Comparison of ENCODE assay signal across 1 cellular context in the genomic region with DNA sequence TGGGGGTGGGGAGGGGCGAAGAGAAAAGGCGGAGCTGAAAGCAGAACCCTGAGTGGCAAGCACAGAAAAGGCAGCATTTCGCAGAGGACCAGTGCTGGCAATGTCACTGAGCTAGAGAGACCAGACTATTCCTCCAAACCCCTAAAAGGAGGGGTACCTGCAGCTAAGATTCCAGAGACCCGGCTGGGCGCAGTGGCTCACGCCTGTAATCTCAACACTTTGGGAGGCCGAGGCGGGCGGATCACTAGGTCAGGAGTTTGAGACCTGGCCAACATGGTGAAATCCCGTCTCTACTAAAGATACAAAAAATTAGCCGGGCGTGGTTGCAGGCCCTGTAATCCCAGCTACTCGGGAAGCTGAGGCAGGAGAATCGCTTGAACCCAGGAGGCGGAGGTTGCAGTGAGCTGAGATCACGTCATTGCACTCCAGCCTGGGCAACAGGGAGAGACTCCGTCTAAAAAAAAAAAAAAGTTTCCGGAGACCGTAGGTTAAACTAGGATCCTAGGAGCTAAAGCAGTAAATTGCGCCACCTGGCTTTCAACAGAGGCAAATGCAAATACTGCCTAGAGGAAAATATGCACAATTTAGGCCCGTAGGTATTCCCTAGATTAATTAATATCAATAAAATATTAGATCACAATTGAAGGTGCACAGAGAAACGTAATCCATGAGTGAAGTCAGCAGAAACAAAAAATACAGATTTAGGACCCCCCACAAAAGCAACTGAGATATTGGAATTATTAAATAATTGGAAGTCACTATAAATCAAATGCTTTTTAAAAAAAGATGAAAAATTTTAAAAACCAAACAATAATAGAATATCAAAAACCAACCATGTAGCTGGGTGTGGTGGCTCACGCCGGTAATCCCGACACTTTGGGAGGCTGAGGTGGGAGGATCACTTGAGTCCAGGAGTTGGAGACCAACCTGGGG.
TF ChIP-seq lines count a peak whose summit lies in the region.

No MANE protein-coding gene starts in this region.

TF ChIP-seq in HepG2, 621 proteins besides CTCF, POLR2A, EP300 and RAD21 (continued from another document and continues in another):
- TF ChIP-seq EZH2 (conservative IDR thresholded peaks at IDR 0.05; ENCODE audit: low read depth, low read length), result no peak
- TF ChIP-seq ASH2L (IDR thresholded peaks at IDR 0.05; ENCODE audit: insufficient read length, low read depth, low read length), result peak; percentile 29
- TF ChIP-seq ZNF501 (CRISPR knock-in tag; IDR thresholded peaks at IDR 0.05), result peak; percentile 85
- TF ChIP-seq, protein P1, sequence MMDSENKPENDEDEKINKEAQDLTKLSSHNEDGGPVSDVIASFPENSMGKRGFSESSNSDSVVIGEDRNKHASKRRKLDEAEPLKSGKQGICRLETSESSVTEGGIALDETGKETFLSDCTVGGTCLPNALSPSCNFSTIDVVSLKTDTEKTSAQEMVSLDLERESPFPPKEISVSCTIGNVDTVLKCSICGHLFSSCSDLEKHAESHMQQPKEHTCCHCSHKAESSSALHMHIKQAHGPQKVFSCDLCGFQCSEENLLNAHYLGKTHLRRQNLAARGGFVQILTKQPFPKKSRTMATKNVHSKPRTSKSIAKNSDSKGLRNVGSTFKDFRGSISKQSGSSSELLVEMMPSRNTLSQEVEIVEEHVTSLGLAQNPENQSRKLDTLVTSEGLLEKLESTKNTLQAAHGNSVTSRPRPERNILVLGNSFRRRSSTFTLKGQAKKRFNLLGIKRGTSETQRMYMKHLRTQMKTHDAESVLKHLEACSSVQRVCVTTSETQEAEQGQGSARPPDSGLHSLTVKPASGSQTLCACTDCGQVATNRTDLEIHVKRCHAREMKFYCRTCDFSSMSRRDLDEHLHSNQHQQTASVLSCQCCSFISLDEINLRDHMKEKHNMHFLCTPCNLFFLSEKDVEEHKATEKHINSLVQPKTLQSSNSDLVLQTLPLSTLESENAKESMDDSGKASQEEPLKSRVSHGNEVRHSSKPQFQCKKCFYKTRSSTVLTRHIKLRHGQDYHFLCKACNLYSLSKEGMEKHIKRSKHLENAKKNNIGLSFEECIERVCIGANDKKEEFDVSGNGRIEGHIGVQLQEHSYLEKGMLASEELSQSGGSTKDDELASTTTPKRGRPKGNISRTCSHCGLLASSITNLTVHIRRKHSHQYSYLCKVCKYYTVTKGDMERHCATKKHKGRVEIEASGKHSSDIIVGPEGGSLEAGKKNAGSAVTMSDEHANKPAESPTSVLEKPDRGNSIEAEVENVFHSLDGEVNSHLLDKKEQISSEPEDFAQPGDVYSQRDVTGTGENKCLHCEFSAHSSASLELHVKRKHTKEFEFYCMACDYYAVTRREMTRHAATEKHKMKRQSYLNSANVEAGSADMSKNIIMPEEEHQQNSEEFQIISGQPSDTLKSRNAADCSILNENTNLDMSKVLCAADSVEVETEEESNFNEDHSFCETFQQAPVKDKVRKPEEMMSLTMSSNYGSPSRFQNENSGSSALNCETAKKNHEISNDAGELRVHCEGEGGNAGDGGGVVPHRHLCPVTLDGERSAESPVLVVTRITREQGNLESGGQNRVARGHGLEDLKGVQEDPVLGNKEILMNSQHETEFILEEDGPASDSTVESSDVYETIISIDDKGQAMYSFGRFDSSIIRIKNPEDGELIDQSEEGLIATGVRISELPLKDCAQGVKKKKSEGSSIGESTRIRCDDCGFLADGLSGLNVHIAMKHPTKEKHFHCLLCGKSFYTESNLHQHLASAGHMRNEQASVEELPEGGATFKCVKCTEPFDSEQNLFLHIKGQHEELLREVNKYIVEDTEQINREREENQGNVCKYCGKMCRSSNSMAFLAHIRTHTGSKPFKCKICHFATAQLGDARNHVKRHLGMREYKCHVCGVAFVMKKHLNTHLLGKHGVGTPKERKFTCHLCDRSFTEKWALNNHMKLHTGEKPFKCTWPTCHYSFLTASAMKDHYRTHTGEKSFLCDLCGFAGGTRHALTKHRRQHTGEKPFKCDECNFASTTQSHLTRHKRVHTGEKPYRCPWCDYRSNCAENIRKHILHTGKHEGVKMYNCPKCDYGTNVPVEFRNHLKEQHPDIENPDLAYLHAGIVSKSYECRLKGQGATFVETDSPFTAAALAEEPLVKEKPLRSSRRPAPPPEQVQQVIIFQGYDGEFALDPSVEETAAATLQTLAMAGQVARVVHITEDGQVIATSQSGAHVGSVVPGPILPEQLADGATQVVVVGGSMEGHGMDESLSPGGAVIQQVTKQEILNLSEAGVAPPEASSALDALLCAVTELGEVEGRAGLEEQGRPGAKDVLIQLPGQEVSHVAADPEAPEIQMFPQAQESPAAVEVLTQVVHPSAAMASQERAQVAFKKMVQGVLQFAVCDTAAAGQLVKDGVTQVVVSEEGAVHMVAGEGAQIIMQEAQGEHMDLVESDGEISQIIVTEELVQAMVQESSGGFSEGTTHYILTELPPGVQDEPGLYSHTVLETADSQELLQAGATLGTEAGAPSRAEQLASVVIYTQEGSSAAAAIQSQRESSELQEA (CRISPR knock-in tag; IDR thresholded peaks at IDR 0.05; ENCODE audit: not compliant biosample characterization), result peak; percentile 39
- TF ChIP-seq NR3C1 (CRISPR knock-in tag; IDR thresholded peaks at IDR 0.05), result no peak
- TF ChIP-seq, protein P2, sequence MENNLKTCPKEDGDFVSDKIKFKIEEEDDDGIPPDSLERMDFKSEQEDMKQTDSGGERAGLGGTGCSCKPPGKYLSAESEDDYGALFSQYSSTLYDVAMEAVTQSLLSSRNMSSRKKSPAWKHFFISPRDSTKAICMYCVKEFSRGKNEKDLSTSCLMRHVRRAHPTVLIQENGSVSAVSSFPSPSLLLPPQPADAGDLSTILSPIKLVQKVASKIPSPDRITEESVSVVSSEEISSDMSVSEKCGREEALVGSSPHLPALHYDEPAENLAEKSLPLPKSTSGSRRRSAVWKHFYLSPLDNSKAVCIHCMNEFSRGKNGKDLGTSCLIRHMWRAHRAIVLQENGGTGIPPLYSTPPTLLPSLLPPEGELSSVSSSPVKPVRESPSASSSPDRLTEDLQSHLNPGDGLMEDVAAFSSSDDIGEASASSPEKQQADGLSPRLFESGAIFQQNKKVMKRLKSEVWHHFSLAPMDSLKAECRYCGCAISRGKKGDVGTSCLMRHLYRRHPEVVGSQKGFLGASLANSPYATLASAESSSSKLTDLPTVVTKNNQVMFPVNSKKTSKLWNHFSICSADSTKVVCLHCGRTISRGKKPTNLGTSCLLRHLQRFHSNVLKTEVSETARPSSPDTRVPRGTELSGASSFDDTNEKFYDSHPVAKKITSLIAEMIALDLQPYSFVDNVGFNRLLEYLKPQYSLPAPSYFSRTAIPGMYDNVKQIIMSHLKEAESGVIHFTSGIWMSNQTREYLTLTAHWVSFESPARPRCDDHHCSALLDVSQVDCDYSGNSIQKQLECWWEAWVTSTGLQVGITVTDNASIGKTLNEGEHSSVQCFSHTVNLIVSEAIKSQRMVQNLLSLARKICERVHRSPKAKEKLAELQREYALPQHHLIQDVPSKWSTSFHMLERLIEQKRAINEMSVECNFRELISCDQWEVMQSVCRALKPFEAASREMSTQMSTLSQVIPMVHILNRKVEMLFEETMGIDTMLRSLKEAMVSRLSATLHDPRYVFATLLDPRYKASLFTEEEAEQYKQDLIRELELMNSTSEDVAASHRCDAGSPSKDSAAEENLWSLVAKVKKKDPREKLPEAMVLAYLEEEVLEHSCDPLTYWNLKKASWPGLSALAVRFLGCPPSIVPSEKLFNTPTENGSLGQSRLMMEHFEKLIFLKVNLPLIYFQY (CRISPR knock-in tag; IDR thresholded peaks at IDR 0.05; ENCODE audit: borderline replicate concordance), result 0 out of 2 replicates have a peak, but pooled peaks have one; percentile 31
- no peak for TF ChIP-seq HMG20B (CRISPR knock-in tag; conservative IDR thresholded peaks at IDR 0.05)
- TF ChIP-seq ZBTB46 (CRISPR knock-in tag; IDR thresholded peaks at IDR 0.05; ENCODE audit: borderline replicate concordance), result no peak
- 0 out of 2 replicates have a peak, but pooled peaks have one; percentile 30 for TF ChIP-seq ZNF24 (IDR thresholded peaks at IDR 0.05)
- TF ChIP-seq ZNF768 (CRISPR knock-in tag; IDR thresholded peaks at IDR 0.05), result 0 out of 2 replicates have a peak, but pooled peaks have one; percentile 29
- TF ChIP-seq SP1 (IDR thresholded peaks at IDR 0.05), result no peak
- no peak for TF ChIP-seq SP1 (CRISPR knock-in tag; IDR thresholded peaks at IDR 0.05)
- peak; percentile 22; the same call in 1 of the 2 replicates for TF ChIP-seq ZNF12 (CRISPR knock-in tag; IDR thresholded peaks at IDR 0.05)
- TF ChIP-seq SMYD3 (CRISPR knock-in tag; IDR thresholded peaks at IDR 0.05), result 0 out of 2 replicates have a peak, but pooled peaks have one; percentile 50
- TF ChIP-seq TEAD3 (CRISPR knock-in tag; optimal IDR thresholded peaks at IDR 0.05; ENCODE audit: borderline replicate concordance), result no peak
- no peak for TF ChIP-seq GTF3A (CRISPR knock-in tag; conservative IDR thresholded peaks at IDR 0.05)
- no peak for TF ChIP-seq NFE2L1 (CRISPR knock-in tag; IDR thresholded peaks at IDR 0.05; ENCODE audit: borderline replicate concordance)
- TF ChIP-seq NCOA1 (CRISPR knock-in tag; IDR thresholded peaks at IDR 0.05), result no peak
- 0 out of 3 replicates have a peak, but pooled peaks have one; percentile 26 for TF ChIP-seq MXI1 (IDR thresholded peaks at IDR 0.05; ENCODE audit: borderline replicate concordance, low read depth, low read length)
- TF ChIP-seq SMAD3 (CRISPR knock-in tag; IDR thresholded peaks at IDR 0.05), result 0 out of 2 replicates have a peak, but pooled peaks have one; percentile 64
- no peak for TF ChIP-seq RNF2 (conservative IDR thresholded peaks at IDR 0.05; ENCODE audit: low read depth)
- TF ChIP-seq ERF (CRISPR knock-in tag; IDR thresholded peaks at IDR 0.05), result peak; percentile 0; the same call in 1 of the 2 replicates
- peak; percentile 66 for TF ChIP-seq ZNF205 (CRISPR knock-in tag; IDR thresholded peaks at IDR 0.05)
- no peak for TF ChIP-seq KLF15 (CRISPR knock-in tag; IDR thresholded peaks at IDR 0.05; ENCODE audit: borderline replicate concordance)
- no peak for TF ChIP-seq NFE2L2 (IDR thresholded peaks at IDR 0.05; ENCODE audit: low read length)
- peak; percentile 72 for TF ChIP-seq ATF7 (IDR thresholded peaks at IDR 0.05)
- TF ChIP-seq ATF7 (CRISPR knock-in tag; IDR thresholded peaks at IDR 0.05), result no peak
- peak; percentile 88 for TF ChIP-seq SMC3 (IDR thresholded peaks at IDR 0.05; ENCODE audit: low read length)
- TF ChIP-seq HMGXB4 (CRISPR knock-in tag; IDR thresholded peaks at IDR 0.05; ENCODE audit: borderline replicate concordance in 1 of 2, low read depth in 1 of 2), result peak; percentile 82 to 87
- TF ChIP-seq ZNF574 (CRISPR knock-in tag; IDR thresholded peaks at IDR 0.05), result peak; percentile 58
- TF ChIP-seq FOXA3 (CRISPR knock-in tag; IDR thresholded peaks at IDR 0.05), result peak; percentile 40; the same call in 1 of the 2 replicates
- TF ChIP-seq, protein P3, sequence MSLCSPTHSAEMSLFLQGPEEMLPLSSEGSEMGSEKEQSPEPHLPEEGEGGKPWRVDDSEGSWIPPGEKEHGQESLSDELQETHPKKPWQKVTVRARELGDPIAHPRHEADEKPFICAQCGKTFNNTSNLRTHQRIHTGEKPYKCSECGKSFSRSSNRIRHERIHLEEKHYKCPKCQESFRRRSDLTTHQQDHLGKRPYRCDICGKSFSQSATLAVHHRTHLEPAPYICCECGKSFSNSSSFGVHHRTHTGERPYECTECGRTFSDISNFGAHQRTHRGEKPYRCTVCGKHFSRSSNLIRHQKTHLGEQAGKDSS (CRISPR knock-in tag; IDR thresholded peaks at IDR 0.05; ENCODE audit: borderline replicate concordance, low read depth), result 0 out of 2 replicates have a peak, but pooled peaks have one; percentile 11
- TF ChIP-seq SAFB2 (CRISPR knock-in tag; IDR thresholded peaks at IDR 0.05; ENCODE audit: borderline replicate concordance, low read depth), result peak; percentile 42; the same call in 1 of the 2 replicates
- no peak for TF ChIP-seq KDM6A (CRISPR knock-in tag; IDR thresholded peaks at IDR 0.05; ENCODE audit: low read depth)
